In genomic region chr7:100492738-100493475, GRCh38 we compare ENCODE assay signal across 8 cellular contexts. TPM values are rescaled to one million over a fixed set of nuclear protein-coding genes. Genes with fewer than 3 reads are reported as not detected.
DNase-seq lines count a peak whose midpoint lies in the region; ATAC-seq and TF ChIP-seq lines count a peak whose summit lies in the region.

No MANE protein-coding gene starts in this region.

- H3K27me3 Mint-ChIP-seq in activated T-cell treated with anti-CD3 and anti-CD28 coated beads, Interleukin-2, amount 50 U/mL, for 24 hours: no peaks in the 10 kb centered on the region
- H3K27me3 Mint-ChIP-seq in activated naive CD8-positive, alpha-beta T cell treated with anti-CD3 and anti-CD28 coated beads, Interleukin-2, amount 50 U/mL, for 24 hours: peaks cover 13% of the 10 kb centered on the region

- H3K27ac ChIP-seq in subcutaneous abdominal adipose tissue (ENCODE audit: low read depth, low read length): no peak overlapping the region

- no peaks in the 10 kb centered on the region for H3K9me3 Mint-ChIP-seq in activated T-cell treated with anti-CD3 and anti-CD28 coated beads, Interleukin-2, amount 50 U/mL, for 24 hours
- no peaks in the 10 kb centered on the region for H3K9me3 Mint-ChIP-seq in activated naive CD8-positive, alpha-beta T cell treated with anti-CD3 and anti-CD28 coated beads, Interleukin-2, amount 50 U/mL, for 24 hours

- ATAC-seq in activated naive CD8-positive, alpha-beta T cell treated with anti-CD3 and anti-CD28 coated beads, Interleukin-2, amount 50 U/mL, for 24 hours: no peak
- no peak for ATAC-seq in HG02678 (IDR thresholded peaks at IDR 0.05; ENCODE audit: unreplicated experiment)
- no peak for ATAC-seq in HG03457 (IDR thresholded peaks at IDR 0.05; ENCODE audit: unreplicated experiment)

- no peaks in the 10 kb centered on the region for H3K9me3 ChIP-seq in subcutaneous abdominal adipose tissue (ENCODE audit: control insufficient read depth in 5 of 5, low read length in 5 of 5)

- H3K36me3 Mint-ChIP-seq in activated T-cell treated with anti-CD3 and anti-CD28 coated beads, Interleukin-2, amount 50 U/mL, for 24 hours (ENCODE audit: low read depth): no peaks in the 10 kb centered on the region
- H3K36me3 Mint-ChIP-seq in activated naive CD8-positive, alpha-beta T cell treated with anti-CD3 and anti-CD28 coated beads, Interleukin-2, amount 50 U/mL, for 24 hours (ENCODE audit: low read depth): no peaks in the 10 kb centered on the region

- TF ChIP-seq CTCF in kidney epithelial cell (IDR thresholded peaks at IDR 0.05; ENCODE audit: insufficient read depth, low read length, poor library complexity, severe bottlenecking): no peak

- peaks cover 3 to 16% (median 15%) of the 10 kb centered on the region in 5 donors for H3K4me1 ChIP-seq in subcutaneous abdominal adipose tissue (ENCODE audit: control insufficient read depth in 5 of 5, insufficient read depth in 5 of 5, low read length in 5 of 5)

- H3K4me3 ChIP-seq in kidney epithelial cell (ENCODE audit: low read depth, low read length) (peak overlapping the region; percentile 13), subcutaneous abdominal adipose tissue (ENCODE audit: low read depth in 1 of 5, low read length in 5 of 5) (peak overlapping the region; percentile 29 to 64 (median 56))

- no peak overlapping the region for H3K27ac Mint-ChIP-seq in activated T-cell treated with anti-CD3 and anti-CD28 coated beads, Interleukin-2, amount 50 U/mL, for 24 hours
- no peak overlapping the region for H3K27ac Mint-ChIP-seq in activated naive CD8-positive, alpha-beta T cell treated with anti-CD3 and anti-CD28 coated beads, Interleukin-2, amount 50 U/mL, for 24 hours

- H3K4me3 Mint-ChIP-seq in activated T-cell treated with anti-CD3 and anti-CD28 coated beads, Interleukin-2, amount 50 U/mL, for 24 hours: peak overlapping the region; percentile 56
- H3K4me3 Mint-ChIP-seq in activated naive CD8-positive, alpha-beta T cell treated with anti-CD3 and anti-CD28 coated beads, Interleukin-2, amount 50 U/mL, for 24 hours: peak overlapping the region; percentile 61

- peaks cover 3% of the 10 kb centered on the region for H3K27me3 ChIP-seq in kidney epithelial cell (ENCODE audit: control insufficient read depth, insufficient read depth, low read length)
- no peaks in the 10 kb centered on the region for H3K27me3 ChIP-seq in subcutaneous abdominal adipose tissue (ENCODE audit: control insufficient read depth in 5 of 5, insufficient read depth in 4 of 5, low read length in 5 of 5)

- DNase-seq in activated T-cell treated with anti-CD3 and anti-CD28 coated beads, Interleukin-2, amount 50 U/mL, for 24 hours: no peak
- no peak for DNase-seq in activated T-cell treated with anti-CD3 and anti-CD28 coated beads, Interleukin-2, amount 50 U/mL, for 1 hour
- no peak for DNase-seq in activated naive CD8-positive, alpha-beta T cell treated with anti-CD3 and anti-CD28 coated beads, Interleukin-2, amount 50 U/mL, for 24 hours
- DNase-seq in kidney epithelial cell (ENCODE audit: low read depth) (no peak), T-helper 9 cell (no peak)

- H3K9ac ChIP-seq in subcutaneous abdominal adipose tissue (ENCODE audit: low read length in 5 of 5): peak overlapping the region in 3 of 5 donors; percentile 43 to 69 (median 62)

- H3K36me3 ChIP-seq in kidney epithelial cell (ENCODE audit: control insufficient read depth, insufficient read depth, low read length) (no peaks in the 10 kb centered on the region), subcutaneous abdominal adipose tissue (ENCODE audit: control insufficient read depth in 5 of 5, insufficient read depth in 5 of 5, low read length in 5 of 5) (no peaks in the 10 kb centered on the region)

- H3K4me1 Mint-ChIP-seq in activated T-cell treated with anti-CD3 and anti-CD28 coated beads, Interleukin-2, amount 50 U/mL, for 24 hours (ENCODE audit: low read depth): peaks cover 13% of the 10 kb centered on the region
- H3K4me1 Mint-ChIP-seq in activated naive CD8-positive, alpha-beta T cell treated with anti-CD3 and anti-CD28 coated beads, Interleukin-2, amount 50 U/mL, for 24 hours: peaks cover 9% of the 10 kb centered on the region

RNA-seq across cellular contexts. Expression of gene NYAP1, which starts 9.2 kb away (rescaled TPM):
- total RNA-seq in kidney epithelial cell: 0.14 and 0.46 TPM in 2 replicates

RNA-seq across cellular contexts. Expression of gene TSC22D4, which starts 13.9 kb away (rescaled TPM):
- total RNA-seq in kidney epithelial cell: 41.6 and 45.3 TPM in 2 replicates

RNA-seq across cellular contexts. Expression of gene SPACDR, which starts 28.8 kb away (rescaled TPM):
- total RNA-seq in kidney epithelial cell: not detected in 2 replicates

RNA-seq across cellular contexts. Expression of gene AGFG2, which starts 46.1 kb away (rescaled TPM):
- total RNA-seq in kidney epithelial cell: 4.0 and 8.6 TPM in 2 replicates

RNA-seq across cellular contexts. Expression of gene PPP1R35, which starts 56.6 kb away (rescaled TPM):
- total RNA-seq in kidney epithelial cell: 28.0 and 39.8 TPM in 2 replicates
